ENCODE assay signal across 10 cellular contexts in the genomic region with DNA sequence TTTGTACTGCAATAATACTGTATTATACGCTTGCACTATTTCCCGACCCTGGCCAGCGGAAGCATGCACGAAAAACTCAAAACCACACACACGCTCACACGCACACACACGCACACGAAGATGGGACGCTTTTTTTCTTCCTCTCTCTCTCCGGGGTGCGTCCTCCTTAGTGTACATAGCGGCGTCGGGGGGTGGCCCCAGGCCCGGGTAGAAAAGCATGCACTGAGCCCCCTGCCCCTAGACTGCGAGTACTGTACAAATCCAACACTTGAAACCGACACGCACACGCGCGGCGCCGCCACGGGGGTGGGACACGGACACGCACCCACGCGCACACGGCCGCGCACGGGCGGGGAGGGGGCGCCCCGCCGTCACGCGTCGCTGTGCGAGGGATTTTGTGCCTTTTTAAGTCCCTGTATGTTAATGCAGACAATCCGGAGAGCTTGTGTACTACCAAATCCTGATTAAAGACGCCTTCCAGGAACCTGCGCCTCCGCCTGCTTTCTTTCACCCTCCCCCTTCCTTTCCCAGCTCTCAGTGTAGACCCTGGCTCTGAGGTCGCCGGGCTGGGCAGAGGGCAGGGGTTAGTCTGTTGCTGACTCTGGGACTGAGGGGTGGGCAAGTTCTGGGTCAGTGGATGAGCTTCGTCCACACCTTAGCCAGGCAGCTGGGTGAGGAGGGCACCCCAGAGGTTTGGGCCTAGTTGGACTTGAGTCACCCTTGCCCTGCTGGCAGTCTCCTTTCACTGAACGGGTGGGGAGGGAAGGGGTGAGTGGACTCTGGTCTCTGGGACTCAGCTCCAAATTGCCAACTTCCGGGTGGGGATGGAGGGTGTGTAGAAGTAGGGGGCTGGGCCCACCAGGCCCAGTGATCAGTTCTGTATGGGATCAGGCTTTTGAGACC. TPM values are rescaled to one million over a fixed set of nuclear protein-coding genes. Genes with fewer than 3 reads are reported as not detected.
A peak's percentile ranks its signal among the peaks of the same experiment; 100 is the strongest.
DNase-seq lines count a peak whose midpoint lies in the region; ATAC-seq and TF ChIP-seq lines count a peak whose summit lies in the region.
"Had no signal": no experiment of that assay in that cellular context is flagged by ENCODE, and none has a peak within 500 bp of the region (broad histone marks: within the 10 kb centered on the region; RNA-seq: fewer than 3 reads in every experiment).

No MANE protein-coding gene starts in this region.

- H3K4me3 Mint-ChIP-seq in activated CD4-positive, alpha-beta T cell treated with anti-CD3 and anti-CD28 coated beads, Interleukin-2, amount 10 ng/mL, durations not matched to agents 24 days and 14 days, result peak overlapping the region; percentile 84

- intact Hi-C loops in activated CD4-positive, alpha-beta T cell treated with anti-CD3 and anti-CD28 coated beads, Interleukin-2, amount 10 ng/mL, durations not matched to agents 24 days and 14 days (cut with micrococcal nuclease), result no loop called here
- intact Hi-C loops in esophagus squamous epithelium (cut with DNase I), result no loop called here
- intact Hi-C loops in sigmoid colon (cut with DNase I), result no loop called here

- H3K27me3 Mint-ChIP-seq in activated CD4-positive, alpha-beta T cell treated with anti-CD3 and anti-CD28 coated beads, Interleukin-2, amount 10 ng/mL, durations not matched to agents 24 days and 14 days, result peaks cover 66% of the 10 kb centered on the region

- ATAC-seq in omental fat pad (ENCODE audit: low FRiP score), result no peak
- ATAC-seq in HG03378 (IDR thresholded peaks at IDR 0.05; ENCODE audit: unreplicated experiment), result no peak

- H3K27ac ChIP-seq in esophagus squamous epithelium (peak overlapping the region in 1 of 4 donors; percentile 6), sigmoid colon (peak overlapping the region in 2 of 4 donors; percentile 25 to 77)
- H3K27ac ChIP-seq: SK-N-MC had no signal

- TF ChIP-seq POLR2A in esophagus squamous epithelium (IDR thresholded peaks at IDR 0.05), result no peak
- TF ChIP-seq POLR2A in sigmoid colon (IDR thresholded peaks at IDR 0.05), result no peak

- H3K9me3 Mint-ChIP-seq in activated CD4-positive, alpha-beta T cell treated with anti-CD3 and anti-CD28 coated beads, Interleukin-2, amount 10 ng/mL, durations not matched to agents 24 days and 14 days, result no peaks in the 10 kb centered on the region

- H3K36me3 ChIP-seq in esophagus squamous epithelium (no peaks in the 10 kb centered on the region), sigmoid colon (no peaks in the 10 kb centered on the region)

- DNase-seq in GM20000 (ENCODE audit: low spot score) (peak; percentile 66), esophagus squamous epithelium (lab: John Stamatoyannopoulos, UW) (no peak), sigmoid colon (no peak), DMS79 treated with DMSO at 0.1 percent for 48 hours (lab: John Stamatoyannopoulos, UW) (no peak), omental fat pad (ENCODE audit: low spot score) (no peak), G401 (ENCODE audit: low spot score) (no peak)
- DNase-seq in activated CD4-positive, alpha-beta T cell treated with anti-CD3 and anti-CD28 coated beads, Interleukin-2, amount 10 ng/mL, durations not matched to agents 24 days and 14 days, result peak; percentile 79
- DNase-seq: cerebellar nuclear complex had no signal

- TF ChIP-seq CTCF in GM20000 (IDR thresholded peaks at IDR 0.05; ENCODE audit: extremely low read depth, missing control alignments) (no peak), esophagus squamous epithelium (IDR thresholded peaks at IDR 0.05) (no peak), sigmoid colon (IDR thresholded peaks at IDR 0.05) (no peak), omental fat pad (IDR thresholded peaks at IDR 0.05) (no peak)

- peaks cover 12% of the 10 kb centered on the region for H3K4me1 Mint-ChIP-seq in activated CD4-positive, alpha-beta T cell treated with anti-CD3 and anti-CD28 coated beads, Interleukin-2, amount 10 ng/mL, durations not matched to agents 24 days and 14 days

- H3K27me3 ChIP-seq in esophagus squamous epithelium (peaks cover 0 to 65% (median 4%) of the 10 kb centered on the region in 4 donors), sigmoid colon (peaks cover 0 to 21% (median 14%) of the 10 kb centered on the region in 3 donors)

- H3K36me3 Mint-ChIP-seq in activated CD4-positive, alpha-beta T cell treated with anti-CD3 and anti-CD28 coated beads, Interleukin-2, amount 10 ng/mL, durations not matched to agents 24 days and 14 days (ENCODE audit: low read depth), result peaks cover 3% of the 10 kb centered on the region

- H3K4me1 ChIP-seq in esophagus squamous epithelium, result peaks cover 6 to 31% (median 13%) of the 10 kb centered on the region in 3 donors
- H3K4me1 ChIP-seq in sigmoid colon, result peaks cover 0 to 37% (median 29%) of the 10 kb centered on the region in 4 donors

- in situ Hi-C loops in G401 (cut with HindIII; ENCODE audit: low sequenced_read_pairs), result no loop called here

- peak overlapping the region in 3 of 4 donors; percentile 47 to 69 (median 53) for H3K4me3 ChIP-seq in esophagus squamous epithelium
- peak overlapping the region in 3 of 4 donors; percentile 41 to 55 (median 53) for H3K4me3 ChIP-seq in sigmoid colon
- H3K4me3 ChIP-seq: SK-N-MC had no signal

- H3K9me3 ChIP-seq in esophagus squamous epithelium (no peaks in the 10 kb centered on the region), sigmoid colon (no peaks in the 10 kb centered on the region)

- H3K27ac Mint-ChIP-seq in activated CD4-positive, alpha-beta T cell treated with anti-CD3 and anti-CD28 coated beads, Interleukin-2, amount 10 ng/mL, durations not matched to agents 24 days and 14 days, result peak overlapping the region; percentile 68

- no peak for TF ChIP-seq EP300 in sigmoid colon (IDR thresholded peaks at IDR 0.05)

- 35 to 42% methylated on average over 6 to 20 of the region's 49 CpGs for WGBS in esophagus squamous epithelium, 2 donors
- WGBS in sigmoid colon, 2 donors, result 12 to 28% methylated on average over 49 of the region's 49 CpGs

RNA-seq across cellular contexts. Expression of gene SLC22A7, which starts 21.6 kb away (rescaled TPM):
- not detected in 2 replicates for total RNA-seq in activated CD4-positive, alpha-beta T cell treated with anti-CD3 and anti-CD28 coated beads, Interleukin-2, amount 10 ng/mL, durations not matched to agents 24 days and 14 days
- total RNA-seq in esophagus squamous epithelium (not detected), sigmoid colon (not detected), omental fat pad (not detected)
- polyA plus RNA-seq in sigmoid colon, result not detected
- total RNA-seq in G401 (2014; rRNA removed; shearing (Covaris generic)), result not detected in 2 replicates

RNA-seq across cellular contexts. Expression of gene CRIP3, which starts 32.2 kb away (rescaled TPM):
- 0.43 and 0.79 TPM in 2 replicates for total RNA-seq in activated CD4-positive, alpha-beta T cell treated with anti-CD3 and anti-CD28 coated beads, Interleukin-2, amount 10 ng/mL, durations not matched to agents 24 days and 14 days
- total RNA-seq in esophagus squamous epithelium, result under 1 TPM in 3 of 4 donors, not detected in 1; 0.38 to 0.72 (median 0.41) TPM
- total RNA-seq in sigmoid colon, result not detected
- polyA plus RNA-seq in sigmoid colon, result 1 to 10 TPM in 1 of 3 donors, not detected in 2; 5.2 TPM
- total RNA-seq in omental fat pad, result 1 to 10 TPM in 1 of 4 donors, under 1 TPM in 2, not detected in 1; 0.84 to 7.9 (median 0.94) TPM
- not detected in 2 replicates for total RNA-seq in G401 (2014; rRNA removed; shearing (Covaris generic))

RNA-seq across cellular contexts. Expression of gene TTBK1, which starts 33.1 kb away (rescaled TPM):
- total RNA-seq in activated CD4-positive, alpha-beta T cell treated with anti-CD3 and anti-CD28 coated beads, Interleukin-2, amount 10 ng/mL, durations not matched to agents 24 days and 14 days, result 0.62 and 0.72 TPM in 2 replicates
- total RNA-seq in esophagus squamous epithelium (under 1 TPM in 1 of 4 donors, not detected in 3; 0.13 TPM), sigmoid colon (under 1 TPM in 3 of 4 donors, not detected in 1; under 0.01 to 0.55 (median 0.27) TPM), omental fat pad (not detected)
- under 1 TPM; under 0.01 to 0.41 (median 0.23) TPM for polyA plus RNA-seq in sigmoid colon
- not detected in 2 replicates for total RNA-seq in G401 (2014; rRNA removed; shearing (Covaris generic))

RNA-seq across cellular contexts. Expression of gene DNPH1, which starts 47.1 kb away (rescaled TPM):
- total RNA-seq in activated CD4-positive, alpha-beta T cell treated with anti-CD3 and anti-CD28 coated beads, Interleukin-2, amount 10 ng/mL, durations not matched to agents 24 days and 14 days, result 78.9 and 79.6 TPM in 2 replicates
- total RNA-seq in esophagus squamous epithelium (100 to 1,000 TPM in 1 of 4 donors, 10 to 100 TPM in 3; 57.7 to 101 (median 81.5) TPM), sigmoid colon (10 to 100 TPM; 32.1 to 96.0 (median 90.3) TPM), omental fat pad (10 to 100 TPM; 57.0 to 88.1 (median 74.7) TPM)
- polyA plus RNA-seq in sigmoid colon, result 100 to 1,000 TPM; 155 to 188 (median 163) TPM
- total RNA-seq in G401 (2014; rRNA removed; shearing (Covaris generic)), result 223 and 291 TPM in 2 replicates

Comparison
In these comparisons a context has a peak if more than half of its experiments do, and no peak if none do; other contexts are left out.
1. DNase-seq: peak in GM20000 (single experiment) and activated CD4-positive, alpha-beta T cell treated with anti-CD3 and anti-CD28 coated beads, Interleukin-2, amount 10 ng/mL, durations not matched to agents 24 days and 14 days (single experiment); none in esophagus squamous epithelium (single experiment), sigmoid colon (single experiment), DMS79 treated with DMSO at 0.1 percent for 48 hours (single experiment), omental fat pad (single experiment) and G401 (single experiment).